8 cellular contexts compared by ENCODE assay signal in the genomic region with DNA sequence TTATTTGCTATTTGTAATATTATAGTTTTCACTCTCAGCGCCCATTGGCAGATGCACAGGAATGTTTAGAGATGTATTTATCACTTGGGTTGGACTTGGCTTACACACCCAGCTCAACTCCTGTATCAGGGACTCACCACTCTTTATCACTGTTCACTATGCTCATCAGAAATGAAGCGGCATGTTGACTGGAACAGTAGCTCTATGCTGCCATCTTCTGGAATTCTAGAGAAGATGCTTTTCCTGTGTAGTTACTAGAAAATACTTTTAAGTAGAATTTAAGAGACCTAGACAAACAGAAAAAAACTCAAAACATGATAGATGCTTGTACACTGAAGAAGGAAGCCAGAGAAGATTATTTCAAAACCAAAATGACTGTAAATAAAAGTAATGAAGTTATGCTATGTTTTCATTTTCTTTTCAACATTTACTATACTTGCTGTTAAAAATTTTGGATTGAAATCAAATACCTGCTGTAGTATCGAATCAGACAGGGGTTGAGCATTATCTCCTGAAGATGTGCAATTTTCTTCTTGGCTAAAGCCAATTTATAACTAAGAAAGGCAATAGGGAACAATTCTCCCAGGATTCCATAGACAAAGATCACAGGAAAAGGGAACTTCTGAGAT. TPM values are rescaled to one million over a fixed set of nuclear protein-coding genes. Genes with fewer than 3 reads are reported as not detected.
DNase-seq lines count a peak whose midpoint lies in the region; ATAC-seq and TF ChIP-seq lines count a peak whose summit lies in the region.
"Had no signal": no experiment of that assay in that cellular context is flagged by ENCODE, and none has a peak within 500 bp of the region (broad histone marks: within the 10 kb centered on the region; RNA-seq: fewer than 3 reads in every experiment).

No MANE protein-coding gene starts in this region.

- no peak overlapping the region for H3K4me3 Mint-ChIP-seq in immature natural killer cell

- no peaks in the 10 kb centered on the region for H3K27me3 ChIP-seq in brain microvascular endothelial cell (replicated peaks)

- no peak overlapping the region for H3K4me3 ChIP-seq in brain microvascular endothelial cell (ENCODE audit: low read depth, low read length)

- ATAC-seq in GM21360 (IDR thresholded peaks at IDR 0.05; ENCODE audit: unreplicated experiment): peak; percentile 74

- H3K4me1 Mint-ChIP-seq in immature natural killer cell: no peaks in the 10 kb centered on the region

- H3K36me3 ChIP-seq in brain microvascular endothelial cell (replicated peaks): no peaks in the 10 kb centered on the region

- in situ Hi-C loops in G401 (cut with HindIII; ENCODE audit: low sequenced_read_pairs) (no loop called here), brain microvascular endothelial cell (cut with HindIII; ENCODE audit: low pct_ligation_motif_present, low sequenced_read_pairs) (no loop called here)

- H3K9me3 Mint-ChIP-seq in immature natural killer cell: no peaks in the 10 kb centered on the region
- H3K9me3 Mint-ChIP-seq: activated naive CD4-positive, alpha-beta T cell treated with anti-CD3 and anti-CD28 coated beads, Interleukin-2, amount 50 U/mL, for 72 hours had no signal

- H3K27ac ChIP-seq in brain microvascular endothelial cell: no peak overlapping the region

- peaks cover 0 to 2% (median 0%) of the 10 kb centered on the region in 3 donors for H3K27me3 Mint-ChIP-seq in immature natural killer cell (ENCODE audit: low read depth in 3 of 3)

- no peaks in the 10 kb centered on the region for H3K36me3 Mint-ChIP-seq in immature natural killer cell
- H3K36me3 Mint-ChIP-seq: activated naive CD4-positive, alpha-beta T cell treated with anti-CD3 and anti-CD28 coated beads, Interleukin-2, amount 50 U/mL, for 72 hours had no signal

- H3K27ac Mint-ChIP-seq in immature natural killer cell: no peak overlapping the region
- H3K27ac Mint-ChIP-seq: activated naive CD4-positive, alpha-beta T cell treated with anti-CD3 and anti-CD28 coated beads, Interleukin-2, amount 50 U/mL, for 72 hours had no signal

- DNase-seq in G401 (ENCODE audit: low spot score): peak; percentile 79
- peak; percentile 28 for DNase-seq in HK-2 (ENCODE audit: unreplicated experiment)
- peak; percentile 77 for DNase-seq in NCI-H82 treated with DMSO at 0.1 percent for 48 hours (lab: John Stamatoyannopoulos, UW; ENCODE audit: unreplicated experiment)
- DNase-seq in brain microvascular endothelial cell: peak; percentile 21
- peak; percentile 22 to 41 (median 28) for DNase-seq in immature natural killer cell
- peak; percentile 51 for DNase-seq in stromal cell of bone marrow (ENCODE audit: low read depth)

- TF ChIP-seq CTCF in brain microvascular endothelial cell (IDR thresholded peaks at IDR 0.05; ENCODE audit: low read depth, low read length, missing control alignments): peak; percentile 73

RNA-seq across cellular contexts. Expression of a gene that starts 47.4 kb away (rescaled TPM):
- not detected in 2 replicates for total RNA-seq in G401 (2014; rRNA removed; shearing (Covaris generic))
- polyA plus RNA-seq in immature natural killer cell: not detected
- total RNA-seq: activated naive CD4-positive, alpha-beta T cell treated with anti-CD3 and anti-CD28 coated beads, Interleukin-2, amount 50 U/mL, for 72 hours had no signal

Comparison
In these comparisons a context has a peak if more than half of its experiments do, and no peak if none do; other contexts are left out.
1. DNase-seq: peak in every context shown above with its lines; median percentile 79 in G401; 77 in NCI-H82 treated with DMSO at 0.1 percent for 48 hours; 51 in stromal cell of bone marrow; 28 in HK-2; 28 in immature natural killer cell; 21 in brain microvascular endothelial cell.